1 cellular context compared by ENCODE assay signal in the genomic region with DNA sequence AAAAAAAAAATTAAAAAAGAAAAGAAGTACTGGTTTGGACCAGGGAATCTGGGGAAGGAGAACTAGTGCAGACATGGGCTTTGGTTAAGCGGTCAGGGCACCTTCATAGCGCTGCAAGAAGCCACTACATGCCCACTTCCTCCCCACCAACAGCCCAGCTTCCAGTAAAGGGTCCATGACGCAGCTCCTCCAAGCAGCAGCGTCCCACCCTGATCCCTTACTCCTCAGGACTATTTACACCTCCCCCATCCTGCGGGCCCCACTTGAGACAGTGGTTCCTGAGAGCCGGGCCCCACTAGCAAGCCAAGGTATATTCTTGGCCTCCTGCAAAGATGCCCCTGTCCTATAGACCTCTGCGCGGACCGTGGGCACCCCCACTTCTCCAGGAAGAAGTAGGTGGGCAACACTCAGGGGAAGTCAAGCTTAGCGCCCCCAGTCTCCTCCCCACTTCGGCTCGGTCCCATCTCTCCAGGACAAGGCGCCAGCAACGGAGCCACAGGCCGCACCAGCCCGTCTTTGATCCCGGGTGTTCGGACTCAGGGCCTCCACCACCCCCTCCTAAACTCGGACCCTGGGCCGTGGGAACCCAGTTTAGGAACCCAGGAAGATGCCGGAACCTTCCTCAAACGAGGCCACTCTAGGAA.
A peak's percentile ranks its signal among the peaks of the same experiment; 100 is the strongest.
TF ChIP-seq lines count a peak whose summit lies in the region.

No MANE protein-coding gene starts in this region.

TF ChIP-seq in H1, 55 proteins besides CTCF, POLR2A, EP300 and RAD21:
- TF ChIP-seq SIRT6 (IDR thresholded peaks at IDR 0.05; ENCODE audit: low read length) (no peak), BCL11A (IDR thresholded peaks at IDR 0.05; ENCODE audit: low read depth in 2 of 2, low read length in 2 of 2) (no peak), RBBP5 (IDR thresholded peaks at IDR 0.05; ENCODE audit: borderline replicate concordance, low read depth, low read length) (no peak), KDM4A (IDR thresholded peaks at IDR 0.05; ENCODE audit: low read depth, low read length, severe bottlenecking) (peak; percentile 10), BACH1 (IDR thresholded peaks at IDR 0.05; ENCODE audit: low read length) (no peak)
TF ChIP-seq in H1: peak in this region for 1.
